Comparison of ENCODE assay signal across 7 cellular contexts in genomic region chr20:48823960-48824497, GRCh38. TPM values are rescaled to one million over a fixed set of nuclear protein-coding genes. Genes with fewer than 3 reads are reported as not detected.
DNase-seq lines count a peak whose midpoint lies in the region; ATAC-seq, FAIRE-seq and TF ChIP-seq lines count a peak whose summit lies in the region.

No MANE protein-coding gene starts in this region.

- no peak overlapping the region for H2AFZ ChIP-seq in astrocyte (ENCODE audit: low read depth, low read length)

- H3K4me2 ChIP-seq in astrocyte (ENCODE audit: low read length): peak overlapping the region; percentile 88

- H3K36me3 ChIP-seq in SJSA1: peaks cover 5% of the 10 kb centered on the region; the same call in 1 of the 2 replicates
- no peaks in the 10 kb centered on the region for H3K36me3 ChIP-seq in astrocyte (ENCODE audit: insufficient read depth, low read length)
- no peaks in the 10 kb centered on the region for H3K36me3 ChIP-seq in naive thymus-derived CD4-positive, alpha-beta T cell (ENCODE audit: control insufficient read depth in 2 of 3, insufficient read depth in 3 of 3, low read length in 3 of 3)

- no peak for TF ChIP-seq CTCF in astrocyte (IDR thresholded peaks at IDR 0.05; ENCODE audit: insufficient read depth, low read depth, low read length)

- H3K9ac ChIP-seq in astrocyte (ENCODE audit: low read length): no peak overlapping the region

- H3K27me3 Mint-ChIP-seq in astrocyte (ENCODE audit: low read depth, unreplicated experiment): peaks cover 12% of the 10 kb centered on the region
- peaks cover 2 to 11% (median 6%) of the 10 kb centered on the region in 5 donors for H3K27me3 Mint-ChIP-seq in naive thymus-derived CD4-positive, alpha-beta T cell

- H3K79me2 ChIP-seq in astrocyte (ENCODE audit: insufficient read depth, low read length): no peaks in the 10 kb centered on the region

- H3K27ac ChIP-seq in SJSA1 (peak overlapping the region; percentile 34; the same call in 1 of the 2 replicates), astrocyte (ENCODE audit: low read depth, low read length) (peak overlapping the region; percentile 37)
- H3K27ac ChIP-seq in naive thymus-derived CD4-positive, alpha-beta T cell (ENCODE audit: low read depth, low read length): peak overlapping the region; percentile 38

- peaks cover 11% of the 10 kb centered on the region for H4K20me1 ChIP-seq in astrocyte (ENCODE audit: insufficient read depth, low read length)

- intact Hi-C loops in naive thymus-derived CD4-positive, alpha-beta T cell (cut with micrococcal nuclease): loop anchor here in 1 of 2 donors (2.0 to 5.0 kb wide), 3 partner anchors 42 to 107 kb away; no protein-coding TSS in a partner anchor

- H3K4me1 Mint-ChIP-seq in astrocyte (ENCODE audit: low read depth, unreplicated experiment): peaks cover 9% of the 10 kb centered on the region
- H3K4me1 Mint-ChIP-seq in naive thymus-derived CD4-positive, alpha-beta T cell: peaks cover 40 to 76% (median 73%) of the 10 kb centered on the region in 7 donors

- H3K27me3 ChIP-seq in SJSA1 (replicated peaks) (no peaks in the 10 kb centered on the region), astrocyte (ENCODE audit: insufficient read depth, low read length) (no peaks in the 10 kb centered on the region)
- no peaks in the 10 kb centered on the region for H3K27me3 ChIP-seq in naive thymus-derived CD4-positive, alpha-beta T cell (ENCODE audit: control insufficient read depth in 2 of 2, insufficient read depth in 2 of 2, low read length in 2 of 2)

- H3K4me3 ChIP-seq in SJSA1 (no peak overlapping the region), astrocyte (ENCODE audit: insufficient read depth, low read depth, low read length) (no peak overlapping the region)
- peak overlapping the region; percentile 60 for H3K4me3 ChIP-seq in naive thymus-derived CD4-positive, alpha-beta T cell (ENCODE audit: low read length)

- no peak overlapping the region for H3K27ac Mint-ChIP-seq in astrocyte (ENCODE audit: unreplicated experiment)
- H3K27ac Mint-ChIP-seq in naive thymus-derived CD4-positive, alpha-beta T cell: peak overlapping the region in 7 of 9 donors; percentile 52 to 95 (median 86)

- peak; percentile 32 for ATAC-seq in GM21529 (IDR thresholded peaks at IDR 0.05; ENCODE audit: unreplicated experiment)
- peak; percentile 47 for ATAC-seq in naive thymus-derived CD4-positive, alpha-beta T cell
- ATAC-seq in HG03025 (IDR thresholded peaks at IDR 0.05; ENCODE audit: low FRiP score, unreplicated experiment): no peak
- ATAC-seq in GM21737 (IDR thresholded peaks at IDR 0.05; ENCODE audit: unreplicated experiment): no peak

- H3K4me1 ChIP-seq in SJSA1 (replicated peaks): peaks cover 64% of the 10 kb centered on the region
- H3K4me1 ChIP-seq in astrocyte (ENCODE audit: insufficient read depth, low read length): peaks cover 32% of the 10 kb centered on the region
- peaks cover 62 to 63% of the 10 kb centered on the region in 2 donors for H3K4me1 ChIP-seq in naive thymus-derived CD4-positive, alpha-beta T cell (ENCODE audit: control insufficient read depth in 2 of 2, insufficient read depth in 2 of 2, low read length in 2 of 2)

- FAIRE-seq in astrocyte (lab: Jason Lieb, UNC): no peak

- no peaks in the 10 kb centered on the region for H3K9me3 ChIP-seq in SJSA1 (replicated peaks)
- H3K9me3 ChIP-seq in astrocyte (ENCODE audit: insufficient read depth, low read depth, low read length): no peaks in the 10 kb centered on the region
- H3K9me3 ChIP-seq in naive thymus-derived CD4-positive, alpha-beta T cell (ENCODE audit: control insufficient read depth in 2 of 3, low read length in 3 of 3): no peaks in the 10 kb centered on the region

- POLR2A ChIA-PET in naive thymus-derived CD4-positive, alpha-beta T cell (lab: Charles Lee): interaction anchor here (0.6 kb wide), 1 partner anchor 64 kb away, joined by 3 read pairs; no protein-coding TSS in a partner anchor

- H3K36me3 Mint-ChIP-seq in astrocyte (ENCODE audit: low read depth, unreplicated experiment): peaks cover 2% of the 10 kb centered on the region
- H3K36me3 Mint-ChIP-seq in naive thymus-derived CD4-positive, alpha-beta T cell: peaks cover 0 to 27% (median 0%) of the 10 kb centered on the region in 5 donors

- peak; percentile 91 for DNase-seq in SJSA1 (ENCODE audit: low read depth in 1 of 2, low spot score in 2 of 2)
- peak; percentile 70 for DNase-seq in astrocyte (ENCODE audit: low read depth)
- peak in 1 of 9 donors; percentile 65 for DNase-seq in naive thymus-derived CD4-positive, alpha-beta T cell
- DNase-seq in NCI-H2196 treated with DMSO at 0.1 percent for 48 hours (lab: John Stamatoyannopoulos, UW; ENCODE audit: unreplicated experiment): no peak

- CTCF ChIA-PET in naive thymus-derived CD4-positive, alpha-beta T cell (lab: Charles Lee): no interaction called here

- no peaks in the 10 kb centered on the region for H3K9me3 Mint-ChIP-seq in astrocyte (ENCODE audit: unreplicated experiment)
- H3K9me3 Mint-ChIP-seq in naive thymus-derived CD4-positive, alpha-beta T cell: peaks cover 0 to 2% (median 0%) of the 10 kb centered on the region in 11 donors

- no peak overlapping the region for H3K4me3 Mint-ChIP-seq in astrocyte (ENCODE audit: unreplicated experiment)
- H3K4me3 Mint-ChIP-seq in naive thymus-derived CD4-positive, alpha-beta T cell: peak overlapping the region; percentile 59 to 96 (median 76)

RNA-seq across cellular contexts. Expression of gene PREX1, which starts 3.8 kb away (rescaled TPM):
- total RNA-seq in SJSA1 (2014; rRNA removed; shearing (Covaris generic)): 27.5 and 34.3 TPM in 2 replicates
- total RNA-seq in astrocyte: 2.0 and 3.5 TPM in 2 replicates
- total RNA-seq in naive thymus-derived CD4-positive, alpha-beta T cell: 100 to 1,000 TPM in 2 of 5 experiments, 10 to 100 TPM in 3; 42.0 to 143 (median 53.8) TPM
- 1 to 10 TPM; 2.9 to 6.2 TPM for polyA plus RNA-seq in naive thymus-derived CD4-positive, alpha-beta T cell

Comparison
In these comparisons a context has a peak if more than half of its experiments do, and no peak if none do; other contexts are left out.
1. ATAC-seq: peak in GM21529 (single experiment) and naive thymus-derived CD4-positive, alpha-beta T cell (single experiment); none in HG03025 (single experiment) and GM21737 (single experiment).
2. Peak in every context shown above with its lines, with median percentiles within 50 percentile points of each other: H3K27ac ChIP-seq.